ENCODE assay signal across 1 cellular context in the genomic region with DNA sequence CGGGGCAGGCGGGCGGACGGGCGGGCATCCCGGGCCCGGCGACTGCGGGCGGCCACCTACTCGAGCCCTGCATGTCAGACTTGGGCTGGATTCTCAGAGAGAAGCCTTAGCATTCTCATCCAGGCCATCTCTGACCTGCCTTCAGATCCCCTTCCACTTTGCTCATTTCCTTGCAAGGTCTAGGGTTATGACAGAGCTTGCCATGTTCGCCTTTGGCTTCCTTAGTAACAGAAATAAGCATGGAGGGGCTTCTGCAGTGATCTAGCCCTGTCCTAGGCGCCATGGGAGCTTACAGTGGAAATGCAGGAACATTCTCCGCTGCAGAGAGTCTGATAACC.
TF ChIP-seq lines count a peak whose summit lies in the region.

No MANE protein-coding gene starts in this region.

TF ChIP-seq in GM23338, 12 proteins besides CTCF, POLR2A, EP300 and RAD21 (continued from another document):
- TF ChIP-seq, protein P1, sequence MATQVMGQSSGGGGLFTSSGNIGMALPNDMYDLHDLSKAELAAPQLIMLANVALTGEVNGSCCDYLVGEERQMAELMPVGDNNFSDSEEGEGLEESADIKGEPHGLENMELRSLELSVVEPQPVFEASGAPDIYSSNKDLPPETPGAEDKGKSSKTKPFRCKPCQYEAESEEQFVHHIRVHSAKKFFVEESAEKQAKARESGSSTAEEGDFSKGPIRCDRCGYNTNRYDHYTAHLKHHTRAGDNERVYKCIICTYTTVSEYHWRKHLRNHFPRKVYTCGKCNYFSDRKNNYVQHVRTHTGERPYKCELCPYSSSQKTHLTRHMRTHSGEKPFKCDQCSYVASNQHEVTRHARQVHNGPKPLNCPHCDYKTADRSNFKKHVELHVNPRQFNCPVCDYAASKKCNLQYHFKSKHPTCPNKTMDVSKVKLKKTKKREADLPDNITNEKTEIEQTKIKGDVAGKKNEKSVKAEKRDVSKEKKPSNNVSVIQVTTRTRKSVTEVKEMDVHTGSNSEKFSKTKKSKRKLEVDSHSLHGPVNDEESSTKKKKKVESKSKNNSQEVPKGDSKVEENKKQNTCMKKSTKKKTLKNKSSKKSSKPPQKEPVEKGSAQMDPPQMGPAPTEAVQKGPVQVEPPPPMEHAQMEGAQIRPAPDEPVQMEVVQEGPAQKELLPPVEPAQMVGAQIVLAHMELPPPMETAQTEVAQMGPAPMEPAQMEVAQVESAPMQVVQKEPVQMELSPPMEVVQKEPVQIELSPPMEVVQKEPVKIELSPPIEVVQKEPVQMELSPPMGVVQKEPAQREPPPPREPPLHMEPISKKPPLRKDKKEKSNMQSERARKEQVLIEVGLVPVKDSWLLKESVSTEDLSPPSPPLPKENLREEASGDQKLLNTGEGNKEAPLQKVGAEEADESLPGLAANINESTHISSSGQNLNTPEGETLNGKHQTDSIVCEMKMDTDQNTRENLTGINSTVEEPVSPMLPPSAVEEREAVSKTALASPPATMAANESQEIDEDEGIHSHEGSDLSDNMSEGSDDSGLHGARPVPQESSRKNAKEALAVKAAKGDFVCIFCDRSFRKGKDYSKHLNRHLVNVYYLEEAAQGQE (IDR thresholded peaks at IDR 0.05; ENCODE audit: unreplicated experiment) = peak; percentile 38
